21 cellular contexts compared by ENCODE assay signal in the genomic region with DNA sequence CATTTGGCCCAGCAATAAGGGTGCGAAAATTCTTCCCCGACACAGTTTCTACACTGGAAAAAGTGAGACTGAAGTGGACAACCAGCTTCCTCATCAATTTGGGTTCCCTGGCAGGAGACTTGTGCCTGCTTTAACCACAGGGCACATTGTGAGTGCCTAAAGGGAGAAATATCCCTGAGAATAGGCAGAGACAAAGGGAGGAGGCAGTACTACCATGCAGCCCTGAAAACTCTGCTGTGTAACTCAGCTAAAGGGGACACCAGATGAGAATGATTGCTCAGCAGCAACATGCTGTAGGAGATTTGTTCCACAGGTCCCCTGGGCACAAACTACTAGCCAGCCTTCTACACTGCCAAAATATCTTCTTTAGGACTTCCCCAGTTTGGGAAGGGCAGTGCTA. TPM values are rescaled to one million over a fixed set of nuclear protein-coding genes. Genes with fewer than 3 reads are reported as not detected.
DNase-seq lines count a peak whose midpoint lies in the region; ATAC-seq and TF ChIP-seq lines count a peak whose summit lies in the region.
"Had no signal": no experiment of that assay in that cellular context is flagged by ENCODE, and none has a peak within 500 bp of the region (broad histone marks: within the 10 kb centered on the region; RNA-seq: fewer than 3 reads in every experiment).

No MANE protein-coding gene starts in this region.

- peaks cover 3% of the 10 kb centered on the region for H3K27me3 Mint-ChIP-seq in GM23338 (ENCODE audit: insufficient read depth, low read depth, poor library complexity)
- no peaks in the 10 kb centered on the region for H3K27me3 Mint-ChIP-seq in WTC11 (ENCODE audit: low read depth)

- DNase-seq in GM23338 (ENCODE audit: low spot score) (no peak), WTC11 (ENCODE audit: low spot score) (no peak), trophoblast cell (no peak), NCI-H1105 (lab: John Stamatoyannopoulos, UW) (no peak)
- DNase-seq: 8988T; ACHN; BE2C; C1 segment of cervical spinal cord; CD4-positive, alpha-beta memory T cell; CD4-positive, CD25-positive, alpha-beta regulatory T cell; CD8-positive, alpha-beta memory T cell; COR-L47; DMS 273 treated with DMSO at 0.1 percent for 48 hours; DMS153; DMS53; DMS79 treated with DMSO at 0.1 percent for 48 hours; GF-D8 had no signal

- no peaks in the 10 kb centered on the region for H3K9me3 Mint-ChIP-seq in GM23338
- peaks cover 5% of the 10 kb centered on the region; the same call in 1 of the 2 replicates for H3K9me3 Mint-ChIP-seq in WTC11

- H3K4me1 Mint-ChIP-seq in GM23338 (no peaks in the 10 kb centered on the region), WTC11 (no peaks in the 10 kb centered on the region)
- H3K4me1 Mint-ChIP-seq: CD14-positive monocyte; CD4-positive, alpha-beta memory T cell; CD4-positive, CD25-positive, alpha-beta regulatory T cell; CD8-positive, alpha-beta memory T cell had no signal

- H2AFZ ChIP-seq in GM23338 (peak overlapping the region; percentile 87), trophoblast cell (ENCODE audit: insufficient read depth, low read length, poor library complexity) (no peak overlapping the region)

- H3K9ac ChIP-seq in trophoblast cell (ENCODE audit: low read length) = peak overlapping the region; percentile 56
- H3K9ac ChIP-seq: BLaER1 had no signal

- WGBS in trophoblast cell (ENCODE audit: extremely low coverage, insufficient coverage, insufficient read length) = no CpG with 5 or more reads among the region's 2 CpGs

- H3K36me3 ChIP-seq in GM23338 (ENCODE audit: insufficient read depth) (no peaks in the 10 kb centered on the region), trophoblast cell (ENCODE audit: control insufficient read depth in 1 of 2, insufficient read depth in 2 of 2, low read length in 2 of 2) (no peaks in the 10 kb centered on the region)
- H3K36me3 ChIP-seq: BE2C had no signal

- peak; percentile 74 for ATAC-seq in GM23338
- 0 out of 2 replicates have a peak, but pooled peaks have one; percentile 56 for ATAC-seq in WTC11
- ATAC-seq in GM18519 (IDR thresholded peaks at IDR 0.05; ENCODE audit: low FRiP score, unreplicated experiment) = no peak
- ATAC-seq: GM12878 had no signal

- no peak overlapping the region for H3K4ac ChIP-seq in trophoblast cell (ENCODE audit: low read depth, low read length)

- H3K18ac ChIP-seq in trophoblast cell (ENCODE audit: low read length) = no peak overlapping the region

- TF ChIP-seq CTCF in GM23338 (conservative IDR thresholded peaks at IDR 0.05; ENCODE audit: low read depth in 2 of 2) = no peak
- no peak for TF ChIP-seq CTCF in WTC11 (IDR thresholded peaks at IDR 0.05)

- no peaks in the 10 kb centered on the region for H3F3A ChIP-seq in GM23338 (replicated peaks; ENCODE audit: low read depth)

- H3K4me3 Mint-ChIP-seq in GM23338 = no peak overlapping the region
- no peak overlapping the region for H3K4me3 Mint-ChIP-seq in WTC11
- H3K4me3 Mint-ChIP-seq: CD14-positive monocyte; CD4-positive, alpha-beta memory T cell; CD4-positive, CD25-positive, alpha-beta regulatory T cell; CD8-positive, alpha-beta memory T cell had no signal

- H3K4me3 ChIP-seq in GM23338 (no peak overlapping the region), trophoblast cell (ENCODE audit: low read depth, low read length) (no peak overlapping the region)
- H3K4me3 ChIP-seq: BLaER1, GM12878 had no signal

- H4K8ac ChIP-seq in trophoblast cell (ENCODE audit: low read depth, low read length) = no peak overlapping the region

- no peak overlapping the region for H3K27ac Mint-ChIP-seq in GM23338
- no peak overlapping the region for H3K27ac Mint-ChIP-seq in WTC11
- H3K27ac Mint-ChIP-seq: CD14-positive monocyte; CD4-positive, alpha-beta memory T cell; CD4-positive, CD25-positive, alpha-beta regulatory T cell; CD8-positive, alpha-beta memory T cell had no signal

- H3K4me2 ChIP-seq in GM23338 (no peak overlapping the region), trophoblast cell (ENCODE audit: low read length) (no peak overlapping the region)
- H3K4me2 ChIP-seq: BLaER1 had no signal

- no peak overlapping the region for H2BK120ac ChIP-seq in trophoblast cell (ENCODE audit: insufficient read depth, low read length, poor library complexity)

- H3K36me3 Mint-ChIP-seq in GM23338 (ENCODE audit: low read depth) (no peaks in the 10 kb centered on the region), WTC11 (no peaks in the 10 kb centered on the region)
- H3K36me3 Mint-ChIP-seq: CD14-positive monocyte had no signal

- no peak overlapping the region for H2BK5ac ChIP-seq in trophoblast cell (ENCODE audit: low read depth, low read length, poor library complexity)

- H2AK5ac ChIP-seq in trophoblast cell (ENCODE audit: low read length) = no peak overlapping the region

- H3K79me2 ChIP-seq in GM23338 (replicated peaks; ENCODE audit: insufficient read depth) (no peaks in the 10 kb centered on the region), trophoblast cell (ENCODE audit: control insufficient read depth, insufficient read depth, low read length, poor library complexity) (no peaks in the 10 kb centered on the region)

- H2BK12ac ChIP-seq in trophoblast cell (ENCODE audit: low read length) = no peak overlapping the region

- H4K20me1 ChIP-seq in GM23338 (replicated peaks; ENCODE audit: insufficient read depth) = no peaks in the 10 kb centered on the region
- H4K20me1 ChIP-seq: BLaER1 had no signal

- H3K79me1 ChIP-seq in trophoblast cell (ENCODE audit: low read length) = no peaks in the 10 kb centered on the region

- CTCF ChIA-PET in WTC11 (lab: Charles Lee) = no interaction called here

- H3K27ac ChIP-seq in GM23338 (ENCODE audit: low read depth) (no peak overlapping the region), trophoblast cell (ENCODE audit: low read depth, low read length) (no peak overlapping the region)
- H3K27ac ChIP-seq: BLaER1 had no signal

- no peak overlapping the region for H3K23ac ChIP-seq in trophoblast cell (ENCODE audit: low read length)

- H3K9me3 ChIP-seq in trophoblast cell (ENCODE audit: insufficient read depth, low read depth, low read length) = no peaks in the 10 kb centered on the region
- H3K9me3 ChIP-seq: BE2C had no signal

- H3K9me2 ChIP-seq in GM23338 (ENCODE audit: insufficient read depth) = no peaks in the 10 kb centered on the region

- POLR2A ChIA-PET in WTC11 (lab: Charles Lee) = no interaction called here

- no peak overlapping the region for H3K14ac ChIP-seq in trophoblast cell (ENCODE audit: low read length)

- no peaks in the 10 kb centered on the region for H3K27me3 ChIP-seq in GM23338 (ENCODE audit: insufficient read depth)
- no peaks in the 10 kb centered on the region for H3K27me3 ChIP-seq in trophoblast cell (ENCODE audit: insufficient read depth, low read length)
- H3K27me3 ChIP-seq: BE2C, BLaER1 had no signal

- no peak overlapping the region for H4K12ac ChIP-seq in trophoblast cell (ENCODE audit: low read depth, low read length)

- no peak overlapping the region for H4K91ac ChIP-seq in trophoblast cell (ENCODE audit: low read depth, low read length)

- H3K4me1 ChIP-seq in GM23338 (ENCODE audit: insufficient read depth) (no peaks in the 10 kb centered on the region), trophoblast cell (ENCODE audit: control insufficient read depth in 1 of 2, insufficient read depth in 2 of 2, low read length in 2 of 2) (no peaks in the 10 kb centered on the region)
- H3K4me1 ChIP-seq: BE2C had no signal

TF ChIP-seq in GM23338, 12 proteins besides CTCF, POLR2A, EP300 and RAD21:
- TF ChIP-seq, protein P1, sequence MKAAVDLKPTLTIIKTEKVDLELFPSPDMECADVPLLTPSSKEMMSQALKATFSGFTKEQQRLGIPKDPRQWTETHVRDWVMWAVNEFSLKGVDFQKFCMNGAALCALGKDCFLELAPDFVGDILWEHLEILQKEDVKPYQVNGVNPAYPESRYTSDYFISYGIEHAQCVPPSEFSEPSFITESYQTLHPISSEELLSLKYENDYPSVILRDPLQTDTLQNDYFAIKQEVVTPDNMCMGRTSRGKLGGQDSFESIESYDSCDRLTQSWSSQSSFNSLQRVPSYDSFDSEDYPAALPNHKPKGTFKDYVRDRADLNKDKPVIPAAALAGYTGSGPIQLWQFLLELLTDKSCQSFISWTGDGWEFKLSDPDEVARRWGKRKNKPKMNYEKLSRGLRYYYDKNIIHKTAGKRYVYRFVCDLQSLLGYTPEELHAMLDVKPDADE (IDR thresholded peaks at IDR 0.05) = no peak
- no peak for TF ChIP-seq ZNF331 (CRISPR knock-in tag; IDR thresholded peaks at IDR 0.05; ENCODE audit: low read depth)
- no peak for TF ChIP-seq EZH2 (IDR thresholded peaks at IDR 0.05; ENCODE audit: low read depth, unreplicated experiment)
- TF ChIP-seq NANOG (IDR thresholded peaks at IDR 0.05; ENCODE audit: borderline replicate concordance) = no peak
- TF ChIP-seq EZH2phosphoT487 (IDR thresholded peaks at IDR 0.05; ENCODE audit: unreplicated experiment) = no peak
- TF ChIP-seq POLR2AphosphoS5 (IDR thresholded peaks at IDR 0.05; ENCODE audit: low read depth) = no peak
- no peak for TF ChIP-seq STAT1 (IDR thresholded peaks at IDR 0.05; ENCODE audit: unreplicated experiment)
- no peak for TF ChIP-seq CREB1 (CRISPR knock-in tag; IDR thresholded peaks at IDR 0.05; ENCODE audit: low read depth)
- TF ChIP-seq JUNB (IDR thresholded peaks at IDR 0.05; ENCODE audit: unreplicated experiment) = no peak

TF ChIP-seq in WTC11, 78 proteins besides CTCF, POLR2A, EP300 and RAD21:
- TF ChIP-seq, protein P2, sequence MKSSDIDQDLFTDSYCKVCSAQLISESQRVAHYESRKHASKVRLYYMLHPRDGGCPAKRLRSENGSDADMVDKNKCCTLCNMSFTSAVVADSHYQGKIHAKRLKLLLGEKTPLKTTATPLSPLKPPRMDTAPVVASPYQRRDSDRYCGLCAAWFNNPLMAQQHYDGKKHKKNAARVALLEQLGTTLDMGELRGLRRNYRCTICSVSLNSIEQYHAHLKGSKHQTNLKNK (CRISPR knock-in tag; IDR thresholded peaks at IDR 0.05) = no peak
- TF ChIP-seq, protein P3, sequence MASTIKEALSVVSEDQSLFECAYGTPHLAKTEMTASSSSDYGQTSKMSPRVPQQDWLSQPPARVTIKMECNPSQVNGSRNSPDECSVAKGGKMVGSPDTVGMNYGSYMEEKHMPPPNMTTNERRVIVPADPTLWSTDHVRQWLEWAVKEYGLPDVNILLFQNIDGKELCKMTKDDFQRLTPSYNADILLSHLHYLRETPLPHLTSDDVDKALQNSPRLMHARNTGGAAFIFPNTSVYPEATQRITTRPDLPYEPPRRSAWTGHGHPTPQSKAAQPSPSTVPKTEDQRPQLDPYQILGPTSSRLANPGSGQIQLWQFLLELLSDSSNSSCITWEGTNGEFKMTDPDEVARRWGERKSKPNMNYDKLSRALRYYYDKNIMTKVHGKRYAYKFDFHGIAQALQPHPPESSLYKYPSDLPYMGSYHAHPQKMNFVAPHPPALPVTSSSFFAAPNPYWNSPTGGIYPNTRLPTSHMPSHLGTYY (CRISPR knock-in tag; IDR thresholded peaks at IDR 0.05) = no peak
- TF ChIP-seq RELA (CRISPR knock-in tag; IDR thresholded peaks at IDR 0.05; ENCODE audit: borderline replicate concordance) = no peak
- no peak for TF ChIP-seq NR3C1 (CRISPR knock-in tag; conservative IDR thresholded peaks at IDR 0.05; ENCODE audit: low read depth)

RNA-seq across cellular contexts. Expression of a gene that starts 15.6 kb away (rescaled TPM):
- 32.2 and 36.2 TPM in 2 replicates for total RNA-seq in GM23338 (2014; rRNA removed; shearing (Covaris generic))
- polyA plus RNA-seq in GM23338 (2016; fragmentation: Nextera tagmentation; extraction: Ambion mirVana) = 17.0 and 17.8 TPM in 2 replicates
- 48.5 to 54.5 TPM (median 52.2 TPM) in 3 replicates for total RNA-seq in WTC11 (2021)
- 21.2 and 23.1 TPM in 2 replicates for polyA plus RNA-seq in trophoblast cell (2013)
